In genomic region chr11:112817376-112817775, GRCh38 we compare ENCODE assay signal across 1 cellular context.
TF ChIP-seq lines count a peak whose summit lies in the region.

No MANE protein-coding gene starts in this region.

TF ChIP-seq in neural cell, 6 proteins besides CTCF, POLR2A, EP300 and RAD21 (continued from another document):
- no peak for TF ChIP-seq REST (IDR thresholded peaks at IDR 0.05; ENCODE audit: borderline replicate concordance)
- TF ChIP-seq TAF1 (IDR thresholded peaks at IDR 0.05; ENCODE audit: low read depth) = no peak
